23 cellular contexts compared by ENCODE assay signal in the genomic region with DNA sequence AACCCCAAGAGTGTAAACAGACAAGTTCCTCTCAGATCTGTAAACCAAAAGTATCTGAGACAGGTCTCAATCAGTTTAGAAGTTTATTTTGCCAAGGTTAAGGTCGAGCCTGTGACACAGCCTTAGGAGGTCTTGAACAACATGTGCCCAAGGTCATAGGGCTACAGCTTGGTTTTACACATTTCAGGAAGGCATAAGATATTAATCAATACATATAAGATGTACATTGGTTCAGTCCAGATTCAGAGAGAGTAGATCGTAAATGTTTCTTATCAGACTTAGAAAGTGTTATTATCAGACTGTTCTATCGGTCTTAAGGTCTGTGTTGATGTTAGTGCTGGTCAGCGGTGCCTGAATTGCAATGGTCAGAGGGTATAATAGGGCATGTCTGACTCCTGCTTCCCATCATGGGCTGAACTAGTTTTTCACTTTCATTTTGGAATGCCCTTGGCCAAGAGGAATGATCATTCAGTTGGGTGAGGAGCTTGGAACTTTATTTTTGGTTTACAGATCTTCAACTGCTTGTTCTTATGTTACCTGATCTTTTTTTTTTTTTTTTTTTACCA.
"Had no signal": no experiment of that assay in that cellular context is flagged by ENCODE, and none has a peak within 500 bp of the region (broad histone marks: within the 10 kb centered on the region; RNA-seq: fewer than 3 reads in every experiment).

No MANE protein-coding gene starts in this region.

- H3K4me1 Mint-ChIP-seq: activated naive CD8-positive, alpha-beta T cell treated with anti-CD3 and anti-CD28 coated beads, Interleukin-2, amount 10 ng/mL, durations not matched to agents 7 days and 5 days; T-cell had no signal

- ATAC-seq: activated CD4-positive, CD25-positive, alpha-beta regulatory T cell treated with anti-CD3 and anti-CD28 coated beads, Interleukin-2, amount 50 U/mL, for 24 hours; activated CD8-positive, alpha-beta T cell treated with anti-CD3 and anti-CD28 coated beads for 36 hours; activated T-cell treated with anti-CD3 and anti-CD28 coated beads, Interleukin-2, amount 50 U/mL, for 72 hours; T-cell had no signal

- H3K9me3 Mint-ChIP-seq: activated CD8-positive, alpha-beta T cell treated with anti-CD3 and anti-CD28 coated beads for 36 hours; activated naive CD8-positive, alpha-beta T cell treated with anti-CD3 and anti-CD28 coated beads, Interleukin-2, amount 10 ng/mL, durations not matched to agents 7 days and 5 days; activated T-cell treated with anti-CD3 and anti-CD28 coated beads, Interleukin-2, amount 50 U/mL, for 72 hours; activated T-helper 2 cell treated with anti-CD3 and anti-CD28 coated beads, Interferon-gamma antibody, Interleukin-2, Interleukin-4, amounts not matched to agents 10 μg/mL and 5 μg/mL and 100 μg/mL, durations not matched to agents 14 hours and 24 hours and 36 hours; T-cell had no signal

- H3K27me3 Mint-ChIP-seq: activated CD8-positive, alpha-beta T cell treated with anti-CD3 and anti-CD28 coated beads for 36 hours; T-cell had no signal

- H3K27ac Mint-ChIP-seq: activated CD8-positive, alpha-beta T cell treated with anti-CD3 and anti-CD28 coated beads for 36 hours; activated naive CD8-positive, alpha-beta T cell treated with anti-CD3 and anti-CD28 coated beads, Interleukin-2, amount 10 ng/mL, durations not matched to agents 7 days and 5 days; activated T-cell treated with anti-CD3 and anti-CD28 coated beads, Interleukin-2, amount 50 U/mL, for 72 hours; activated T-helper 2 cell treated with anti-CD3 and anti-CD28 coated beads, Interferon-gamma antibody, Interleukin-2, Interleukin-4, amounts not matched to agents 10 μg/mL and 5 μg/mL and 100 μg/mL, durations not matched to agents 14 hours and 24 hours and 36 hours; T-cell had no signal

- H3K36me3 ChIP-seq: adrenal gland, breast epithelium had no signal

- H3K4me1 ChIP-seq: breast epithelium had no signal

- H3K9me3 ChIP-seq: adrenal gland, breast epithelium had no signal

- H3K27me3 ChIP-seq: adrenal gland, breast epithelium had no signal

- H3K4me3 Mint-ChIP-seq: activated CD8-positive, alpha-beta T cell treated with anti-CD3 and anti-CD28 coated beads for 36 hours; activated naive CD8-positive, alpha-beta T cell treated with anti-CD3 and anti-CD28 coated beads, Interleukin-2, amount 10 ng/mL, durations not matched to agents 7 days and 5 days; activated T-cell treated with anti-CD3 and anti-CD28 coated beads, Interleukin-2, amount 50 U/mL, for 72 hours; T-cell had no signal

- DNase-seq: activated CD4-positive, alpha-beta T cell treated with anti-CD3 and anti-CD28 coated beads for 4 hours; activated CD8-positive, alpha-beta memory T cell treated with anti-CD3 and anti-CD28 coated beads, Interleukin-2, amount 50 U/mL, for 4 hours; activated CD8-positive, alpha-beta T cell treated with anti-CD3 and anti-CD28 coated beads for 36 hours; activated naive CD4-positive, alpha-beta T cell treated with anti-CD3 and anti-CD28 coated beads, Interleukin-2, amount 50 U/mL, for 16 hours; activated naive CD8-positive, alpha-beta T cell treated with anti-CD3 and anti-CD28 coated beads, Interleukin-2, amount 10 ng/mL, durations not matched to agents 7 days and 5 days; activated T-cell treated with anti-CD3 and anti-CD28 coated beads, Interleukin-2, amount 50 U/mL, for 72 hours; aorta; caudate nucleus; Karpas-422; MM.1S; NCI-H1105; NCI-H1436; NCI-H1694 treated with DMSO at 0.1 percent for 48 hours; NCI-H2029 treated with DMSO at 0.1 percent for 48 hours; NCI-H345; NCI-H510A; SIG-M5; T-cell had no signal

- H3K27ac ChIP-seq: breast epithelium, VCaP had no signal

- H3K36me3 Mint-ChIP-seq: T-cell had no signal

- H3K4me3 ChIP-seq: breast epithelium had no signal
